8 cellular contexts compared by ENCODE assay signal in the genomic region with DNA sequence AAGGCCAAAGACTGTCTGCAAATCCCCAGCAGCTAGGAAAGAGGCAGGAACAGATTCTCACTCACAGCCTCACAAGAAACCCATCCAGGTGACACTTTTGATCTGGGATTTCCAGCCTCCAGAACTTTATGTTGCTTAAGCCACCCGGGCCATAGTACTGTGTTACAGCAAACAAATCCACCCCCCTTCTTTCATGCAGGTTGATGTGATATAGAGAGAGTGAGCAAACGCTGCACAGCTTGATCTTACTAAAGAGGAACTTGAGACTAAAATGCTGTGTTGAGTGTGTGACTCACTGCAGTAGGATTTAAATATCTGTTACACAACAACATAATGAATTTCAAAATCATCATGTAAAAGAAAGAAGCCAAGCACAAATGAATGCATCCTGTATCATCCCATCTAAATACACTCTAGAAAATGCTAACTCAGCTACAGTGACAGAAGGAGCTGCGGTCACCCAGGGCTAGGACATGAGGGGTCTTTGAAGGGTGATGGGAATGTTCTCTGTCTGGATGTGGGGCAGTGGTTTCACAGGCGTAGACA. TPM values are rescaled to one million over a fixed set of nuclear protein-coding genes. Genes with fewer than 3 reads are reported as not detected.
DNase-seq lines count a peak whose midpoint lies in the region; TF ChIP-seq lines count a peak whose summit lies in the region.

No MANE protein-coding gene starts in this region.

- no peak overlapping the region for H3K27ac Mint-ChIP-seq in endodermal cell

- peaks cover 19% of the 10 kb centered on the region for H3K4me1 Mint-ChIP-seq in endodermal cell

- H3K4me3 ChIP-seq in HFF-Myc (replicated peaks; ENCODE audit: low read depth, low read length) = no peak overlapping the region
- no peak overlapping the region for H3K4me3 ChIP-seq in foreskin fibroblast (ENCODE audit: low read depth in 1 of 2, low read length in 2 of 2)
- no peak overlapping the region for H3K4me3 ChIP-seq in thymus (ENCODE audit: low read length)
- H3K4me3 ChIP-seq in SJCRH30 = no peak overlapping the region
- no peak overlapping the region for H3K4me3 ChIP-seq in endodermal cell (ENCODE audit: low read length)

- H3K9me3 ChIP-seq in thymus (ENCODE audit: control insufficient read depth) = no peaks in the 10 kb centered on the region
- H3K9me3 ChIP-seq in SJCRH30 (replicated peaks) = no peaks in the 10 kb centered on the region
- no peaks in the 10 kb centered on the region for H3K9me3 ChIP-seq in endodermal cell (ENCODE audit: control insufficient read depth, low read length)

- WGBS in thymus = 50% methylated on average over 4 of the region's 4 CpGs
- 90% methylated on average over 2 to 4 of the region's 4 CpGs for WGBS in endodermal cell (ENCODE audit: insufficient coverage in 1 of 2, insufficient read length in 1 of 2), 2 experiments

- no peak overlapping the region for H3K4me3 Mint-ChIP-seq in endodermal cell

- H3K9ac ChIP-seq in endodermal cell (ENCODE audit: extremely low read depth, low read length, poor library complexity, severe bottlenecking) = no peak overlapping the region

- peaks cover 16% of the 10 kb centered on the region for H3K4me1 ChIP-seq in thymus (ENCODE audit: control insufficient read depth, insufficient read depth, low read length)
- no peaks in the 10 kb centered on the region for H3K4me1 ChIP-seq in SJCRH30
- no peaks in the 10 kb centered on the region for H3K4me1 ChIP-seq in endodermal cell (ENCODE audit: control insufficient read depth, insufficient read depth, low read length)

- H3K9me3 Mint-ChIP-seq in endodermal cell = no peaks in the 10 kb centered on the region

- H3K36me3 Mint-ChIP-seq in endodermal cell (ENCODE audit: low read depth) = no peaks in the 10 kb centered on the region

- H3K36me3 ChIP-seq in thymus (ENCODE audit: control insufficient read depth, insufficient read depth) (no peaks in the 10 kb centered on the region), SJCRH30 (no peaks in the 10 kb centered on the region), endodermal cell (ENCODE audit: control insufficient read depth, insufficient read depth, low read length) (no peaks in the 10 kb centered on the region)

- H3K27ac ChIP-seq in thymus (ENCODE audit: low read depth) (peak overlapping the region; percentile 46), SJCRH30 (no peak overlapping the region), endodermal cell (ENCODE audit: low read depth, low read length) (no peak overlapping the region)

- H3K27me3 ChIP-seq in thymus (ENCODE audit: control insufficient read depth, insufficient read depth) (no peaks in the 10 kb centered on the region), SJCRH30 (no peaks in the 10 kb centered on the region), endodermal cell (ENCODE audit: control insufficient read depth, insufficient read depth, low read length, poor library complexity, severe bottlenecking) (peaks cover under 1% of the 10 kb centered on the region)

- H3K27me3 Mint-ChIP-seq in endodermal cell (ENCODE audit: insufficient read depth) = peaks cover under 1% of the 10 kb centered on the region

- TF ChIP-seq CTCF in HFF-Myc (IDR thresholded peaks at IDR 0.05; ENCODE audit: low read depth, low read length, missing control alignments) (no peak), foreskin fibroblast (IDR thresholded peaks at IDR 0.05; ENCODE audit: low read depth, low read length) (no peak), endodermal cell (conservative IDR thresholded peaks at IDR 0.05) (no peak)

- peak; percentile 90 for DNase-seq in GF-D8 (lab: John Stamatoyannopoulos, UW)
- peak; percentile 54 for DNase-seq in HFF-Myc (ENCODE audit: extremely low read depth, low read depth)
- peak; percentile 97 for DNase-seq in SIG-M5 treated with dmso at 0.1 percent for 504 hours (lab: John Stamatoyannopoulos, UW; ENCODE audit: unreplicated experiment)
- DNase-seq in foreskin fibroblast = peak; percentile 84 to 88
- DNase-seq in activated CD8-positive, alpha-beta memory T cell treated with anti-CD3 and anti-CD28 coated beads, Interleukin-2, amount 50 U/mL, for 48 hours = no peak
- DNase-seq in SJCRH30 = no peak
- no peak for DNase-seq in endodermal cell

RNA-seq across cellular contexts. Expression of a gene that starts 32.2 kb away (rescaled TPM):
- 34.8 TPM for polyA plus RNA-seq in thymus
- 5.1 TPM in 2 replicates for total RNA-seq in SJCRH30 (2014; rRNA removed; shearing (Covaris generic))
- total RNA-seq in endodermal cell = 1 to 10 TPM; 3.1 to 7.3 TPM
- 22.5 TPM for polyA plus RNA-seq in endodermal cell (2013, experiment 1 of 2)
- 22.1 TPM for polyA plus RNA-seq in endodermal cell (2013, experiment 2 of 2)

Comparison
In these comparisons a context has a peak if more than half of its experiments do, and no peak if none do; other contexts are left out.
1. DNase-seq: peak in GF-D8 (single experiment), HFF-Myc (single experiment), SIG-M5 treated with dmso at 0.1 percent for 504 hours (single experiment) and foreskin fibroblast (2 of 2); none in activated CD8-positive, alpha-beta memory T cell treated with anti-CD3 and anti-CD28 coated beads, Interleukin-2, amount 50 U/mL, for 48 hours (single experiment), SJCRH30 (0 of 2) and endodermal cell (single experiment).